In genomic region chr16:21134053-21134452, GRCh38 we compare ENCODE assay signal across 9 cellular contexts. TPM values are rescaled to one million over a fixed set of nuclear protein-coding genes. Genes with fewer than 3 reads are reported as not detected.
"Had no signal": no experiment of that assay in that cellular context is flagged by ENCODE, and none has a peak within 500 bp of the region (broad histone marks: within the 10 kb centered on the region; RNA-seq: fewer than 3 reads in every experiment).

No MANE protein-coding gene starts in this region.

- H3K4me3 Mint-ChIP-seq: HFFc6 had no signal

- H3K9ac ChIP-seq: GM23248 had no signal

- H2AFZ ChIP-seq: GM23248 had no signal

- H3K4me1 ChIP-seq: HAP-1 had no signal

- DNase-seq: GM23248, GOT3, H7, HFFc6, IMR-90, KG1 had no signal

- H3K9me3 Mint-ChIP-seq: HFFc6 had no signal

- H3K36me3 ChIP-seq: HAP-1 had no signal

- H3K4me3 ChIP-seq: GM23248, HAP-1, K562 had no signal

- H3K27ac Mint-ChIP-seq: HFFc6 had no signal

- H3K27ac ChIP-seq: GM23248, HL-60 had no signal

RNA-seq across cellular contexts. Expression of gene DNAH3, which starts 16.6 kb away (rescaled TPM):
- total RNA-seq: GM23248, HFFc6, IMR-90 had no signal
